ENCODE assay signal across 8 cellular contexts in the genomic region with DNA sequence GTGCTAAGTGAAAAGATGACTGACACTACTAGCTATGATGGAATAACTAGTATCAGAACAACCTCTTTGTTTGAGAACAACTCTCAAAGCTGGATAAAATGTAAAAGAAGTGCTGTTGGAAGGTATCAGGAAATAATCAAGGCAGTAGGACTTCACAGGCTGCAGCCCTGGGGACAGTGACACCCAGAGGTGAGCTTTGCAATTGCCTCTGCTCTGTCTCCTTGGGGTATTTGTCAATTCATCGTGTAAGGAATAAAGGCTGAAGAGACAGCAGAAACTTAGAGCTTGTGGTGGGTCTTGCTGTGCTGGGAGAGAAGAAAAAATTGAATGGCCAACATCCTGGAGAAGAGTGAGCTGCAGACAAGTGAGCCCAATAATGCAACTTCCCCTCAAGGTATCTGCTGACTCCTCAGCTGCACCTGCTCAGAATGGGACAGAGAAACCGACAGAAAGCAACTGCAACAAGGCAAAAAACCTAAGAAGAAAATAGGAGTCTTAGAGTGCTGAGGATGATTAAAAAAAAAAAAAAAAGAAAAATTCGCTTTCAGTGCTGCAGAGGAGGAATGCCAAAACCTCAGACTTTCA.
DNase-seq lines count a peak whose midpoint lies in the region; ATAC-seq and TF ChIP-seq lines count a peak whose summit lies in the region.

No MANE protein-coding gene starts in this region.

- intact Hi-C loops in naive thymus-derived CD4-positive, alpha-beta T cell (cut with micrococcal nuclease): no loop called here

- no peaks in the 10 kb centered on the region for H3K4me1 ChIP-seq in DOHH2 (ENCODE audit: control insufficient read depth, low read length)
- no peaks in the 10 kb centered on the region for H3K4me1 ChIP-seq in naive thymus-derived CD4-positive, alpha-beta T cell (ENCODE audit: control insufficient read depth in 2 of 2, insufficient read depth in 2 of 2, low read length in 2 of 2)

- in situ Hi-C loops in SK-MEL-5 (cut with HindIII; ENCODE audit: low pct_unique_long_range_greater_than_20kb, low sequenced_read_pairs): no loop called here

- POLR2A ChIA-PET in naive thymus-derived CD4-positive, alpha-beta T cell (lab: Charles Lee): no interaction called here

- no peak overlapping the region for H3K27ac ChIP-seq in DOHH2 (ENCODE audit: low read depth, low read length)
- H3K27ac ChIP-seq in naive thymus-derived CD4-positive, alpha-beta T cell (ENCODE audit: low read depth, low read length): no peak overlapping the region

- H3K27me3 ChIP-seq in DOHH2 (ENCODE audit: control insufficient read depth, low read length): 0 out of 2 replicates have a peak, but pooled peaks cover 6% of the 10 kb centered on the region
- no peaks in the 10 kb centered on the region for H3K27me3 ChIP-seq in naive thymus-derived CD4-positive, alpha-beta T cell (ENCODE audit: control insufficient read depth in 2 of 2, insufficient read depth in 2 of 2, low read length in 2 of 2)

- H3K9me3 ChIP-seq in DOHH2 (ENCODE audit: control insufficient read depth, insufficient read depth, low read length): no peaks in the 10 kb centered on the region
- no peaks in the 10 kb centered on the region for H3K9me3 ChIP-seq in naive thymus-derived CD4-positive, alpha-beta T cell (ENCODE audit: control insufficient read depth in 2 of 3, low read length in 3 of 3)

- peaks cover 0 to 6% (median 0%) of the 10 kb centered on the region in 7 donors for H3K4me1 Mint-ChIP-seq in naive thymus-derived CD4-positive, alpha-beta T cell

- H3K36me3 ChIP-seq in DOHH2 (ENCODE audit: control insufficient read depth, low read length): no peaks in the 10 kb centered on the region
- H3K36me3 ChIP-seq in naive thymus-derived CD4-positive, alpha-beta T cell (ENCODE audit: control insufficient read depth in 2 of 3, insufficient read depth in 3 of 3, low read length in 3 of 3): no peaks in the 10 kb centered on the region

- ATAC-seq in GM19025 (IDR thresholded peaks at IDR 0.05; ENCODE audit: low read depth, unreplicated experiment) (peak; percentile 74), HG03342 (IDR thresholded peaks at IDR 0.05; ENCODE audit: unreplicated experiment) (peak; percentile 88)
- ATAC-seq in naive thymus-derived CD4-positive, alpha-beta T cell: no peak

- no peaks in the 10 kb centered on the region for H4K20me1 ChIP-seq in DOHH2 (ENCODE audit: control insufficient read depth, insufficient read depth, low read depth, low read length)

- H3K4me2 ChIP-seq in DOHH2 (ENCODE audit: low read length): no peak overlapping the region

- DNase-seq in SK-MEL-5 (ENCODE audit: low read depth, low spot score) (peak; percentile 68), germinal center (ENCODE audit: low spot score) (peak; percentile 6), GF-D8 (lab: John Stamatoyannopoulos, UW) (no peak), CD1c-positive myeloid dendritic cell (ENCODE audit: extremely low spot score) (no peak)
- no peak for DNase-seq in naive thymus-derived CD4-positive, alpha-beta T cell

- CTCF ChIA-PET in naive thymus-derived CD4-positive, alpha-beta T cell (lab: Charles Lee): no interaction called here

- no peaks in the 10 kb centered on the region for H3K36me3 Mint-ChIP-seq in naive thymus-derived CD4-positive, alpha-beta T cell

- no peaks in the 10 kb centered on the region for H3F3A ChIP-seq in DOHH2 (ENCODE audit: control insufficient read depth, insufficient read depth)

- H3K4me3 ChIP-seq in DOHH2 (ENCODE audit: low read length): no peak overlapping the region
- H3K4me3 ChIP-seq in naive thymus-derived CD4-positive, alpha-beta T cell (ENCODE audit: low read length): no peak overlapping the region

- H3K79me2 ChIP-seq in DOHH2 (ENCODE audit: control insufficient read depth, low read length): no peaks in the 10 kb centered on the region

- no peak overlapping the region for H3K27ac Mint-ChIP-seq in naive thymus-derived CD4-positive, alpha-beta T cell

- no peaks in the 10 kb centered on the region for H3K9me2 ChIP-seq in DOHH2 (replicated peaks; ENCODE audit: control insufficient read depth, low read length)

- H3K27me3 Mint-ChIP-seq in naive thymus-derived CD4-positive, alpha-beta T cell: peaks cover 13 to 55% (median 27%) of the 10 kb centered on the region in 5 donors

- no peak overlapping the region for H3K4me3 Mint-ChIP-seq in naive thymus-derived CD4-positive, alpha-beta T cell

- TF ChIP-seq CTCF in DOHH2 (IDR thresholded peaks at IDR 0.05; ENCODE audit: low read depth, low read length, poor library complexity, severe bottlenecking): peak; percentile 69

- no peaks in the 10 kb centered on the region for H3K9me3 Mint-ChIP-seq in naive thymus-derived CD4-positive, alpha-beta T cell

Comparison
In these comparisons a context has a peak if more than half of its experiments do, and no peak if none do; other contexts are left out.
1. DNase-seq: peak in SK-MEL-5 (single experiment) and germinal center (single experiment); none in naive thymus-derived CD4-positive, alpha-beta T cell (0 of 9), GF-D8 (single experiment) and CD1c-positive myeloid dendritic cell (single experiment).